ENCODE assay signal across 8 cellular contexts in the genomic region with DNA sequence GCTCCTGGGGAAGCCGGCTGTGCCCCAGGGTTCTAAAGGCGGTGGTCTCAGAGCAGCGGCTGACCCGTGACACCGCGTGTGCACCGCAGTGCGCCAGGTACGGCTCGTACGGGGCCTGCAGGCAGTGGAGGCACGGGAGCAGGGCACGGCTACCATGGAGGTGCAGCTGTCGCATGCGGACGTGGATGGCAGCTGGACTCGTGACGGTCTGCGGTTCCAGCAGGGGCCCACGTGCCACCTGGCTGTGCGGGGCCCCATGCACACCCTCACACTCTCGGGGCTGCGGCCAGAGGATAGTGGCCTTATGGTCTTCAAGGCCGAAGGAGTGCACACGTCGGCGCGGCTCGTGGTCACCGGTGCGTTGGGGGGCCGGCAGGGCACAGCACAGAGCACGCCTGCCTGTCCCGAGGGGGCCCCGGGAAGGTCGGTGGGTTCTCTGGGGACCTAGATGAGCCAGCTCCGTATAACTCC.
A peak's percentile ranks its signal among the peaks of the same experiment; 100 is the strongest.
DNase-seq lines count a peak whose midpoint lies in the region; ATAC-seq and TF ChIP-seq lines count a peak whose summit lies in the region.

No MANE protein-coding gene starts in this region.

- peak overlapping the region; percentile 70 for H3K4me3 ChIP-seq in AG04450 (ENCODE audit: low read depth, low read length)
- H3K4me3 ChIP-seq in coronary artery = peak overlapping the region; percentile 91

- TF ChIP-seq CTCF in AG04450 (IDR thresholded peaks at IDR 0.05; ENCODE audit: low read depth, low read length) (no peak), coronary artery (IDR thresholded peaks at IDR 0.05) (no peak), natural killer cell (IDR thresholded peaks at IDR 0.05) (no peak)

- H3K9me3 Mint-ChIP-seq in natural killer cell = no peaks in the 10 kb centered on the region

- DNase-seq in AG04450 (ENCODE audit: low read depth, low spot score) (no peak), coronary artery (ENCODE audit: low spot score) (peak; percentile 73), natural killer cell (peak; percentile 16), pons (ENCODE audit: low spot score) (no peak), NCI-H345 (lab: John Stamatoyannopoulos, UW) (no peak), ACHN (no peak), NCI-H446 treated with DMSO at 0.1 percent for 48 hours (lab: John Stamatoyannopoulos, UW) (no peak)

- H3K4me1 Mint-ChIP-seq in natural killer cell = peaks cover 0 to 23% of the 10 kb centered on the region in 2 donors

- H3K27ac ChIP-seq in AG04450 (ENCODE audit: low read depth, low read length) = no peak overlapping the region
- peak overlapping the region; percentile 15 to 77 for H3K27ac ChIP-seq in coronary artery

- ATAC-seq in HG03280 (IDR thresholded peaks at IDR 0.05; ENCODE audit: unreplicated experiment) = peak; percentile 16
- ATAC-seq in natural killer cell = peak; percentile 1 to 23 (median 9)

- no peaks in the 10 kb centered on the region for H3K27me3 Mint-ChIP-seq in natural killer cell (ENCODE audit: low read depth in 2 of 2)

- H3K27me3 ChIP-seq in AG04450 (ENCODE audit: control insufficient read depth, insufficient read depth, low read length) = no peaks in the 10 kb centered on the region

- peak overlapping the region; percentile 84 for H3K4me3 Mint-ChIP-seq in natural killer cell

- in situ Hi-C loops in ACHN (cut with HindIII; ENCODE audit: low pct_ligation_motif_present, low pct_unique_long_range_greater_than_20kb, low sequenced_read_pairs) = no loop called here

- intact Hi-C loops in natural killer cell (cut with micrococcal nuclease) = loop anchor here (5.0 kb wide), 1 partner anchor 144 kb away; no protein-coding TSS in a partner anchor

- H3K27ac Mint-ChIP-seq in natural killer cell = peak overlapping the region in 1 of 2 donors; percentile 73

- CTCF ChIA-PET in AG04450 (lab: Charles Lee) = no interaction called here

- H3K9me3 ChIP-seq in AG04450 (ENCODE audit: control insufficient read depth, insufficient read depth, low read length) = no peaks in the 10 kb centered on the region; the same call in 1 of the 2 replicates

- no peaks in the 10 kb centered on the region for H3K36me3 Mint-ChIP-seq in natural killer cell

- POLR2A ChIA-PET in AG04450 (lab: Yijun Ruan, JAX) = interaction anchor here (0.5 kb wide), 1 partner anchor 99 kb away, joined by 5 read pairs; no protein-coding TSS in a partner anchor

Comparison
In these comparisons a context has a peak if more than half of its experiments do, and no peak if none do; other contexts are left out.
1. DNase-seq: peak in coronary artery (single experiment) and natural killer cell (single experiment); none in AG04450 (single experiment), pons (single experiment), NCI-H345 (single experiment), ACHN (single experiment) and NCI-H446 treated with DMSO at 0.1 percent for 48 hours (single experiment).